ENCODE assay signal across 14 cellular contexts in genomic region chr11:72652871-72653615, GRCh38. TPM values are rescaled to one million over a fixed set of nuclear protein-coding genes. Genes with fewer than 3 reads are reported as not detected.
DNase-seq lines count a peak whose midpoint lies in the region; ATAC-seq and FAIRE-seq lines count a peak whose summit lies in the region.
"Had no signal": no experiment of that assay in that cellular context is flagged by ENCODE, and none has a peak within 500 bp of the region (broad histone marks: within the 10 kb centered on the region; RNA-seq: fewer than 3 reads in every experiment).

No MANE protein-coding gene starts in this region.

- FAIRE-seq in RCC 7860 (lab: Jason Lieb, UNC), result no peak
- FAIRE-seq: frontal cortex, GM12891 had no signal

- no peak for ATAC-seq in HG03342 (IDR thresholded peaks at IDR 0.05; ENCODE audit: unreplicated experiment)
- ATAC-seq: body of pancreas, T-cell had no signal

- H3K27ac ChIP-seq in ectodermal cell (ENCODE audit: insufficient read depth, low read depth, low read length, poor library complexity, severe bottlenecking), result peak overlapping the region; percentile 70
- no peak overlapping the region for H3K27ac ChIP-seq in Karpas-422 (ENCODE audit: low read length)
- H3K27ac ChIP-seq: body of pancreas, uterus had no signal

- H3K27me3 ChIP-seq in ectodermal cell (ENCODE audit: control insufficient read depth, insufficient read depth, low read length, poor library complexity, severe bottlenecking) (no peaks in the 10 kb centered on the region), Karpas-422 (ENCODE audit: low read length) (no peaks in the 10 kb centered on the region)
- H3K27me3 ChIP-seq: body of pancreas, uterus had no signal

- H3K9ac ChIP-seq in Karpas-422 (ENCODE audit: low read length), result no peak overlapping the region

- H3K36me3 Mint-ChIP-seq in activated CD4-positive, alpha-beta T cell treated with anti-CD3 and anti-CD28 coated beads, Interleukin-2, amount 10 ng/mL, durations not matched to agents 24 days and 14 days (ENCODE audit: low read depth), result no peaks in the 10 kb centered on the region
- H3K36me3 Mint-ChIP-seq: T-cell had no signal

- intact Hi-C loops in activated CD4-positive, alpha-beta T cell treated with anti-CD3 and anti-CD28 coated beads, Interleukin-2, amount 10 ng/mL, durations not matched to agents 24 days and 14 days (cut with micrococcal nuclease), result no loop called here

- H3K4me3 ChIP-seq in ectodermal cell (ENCODE audit: insufficient read depth, low read depth, low read length), result no peak overlapping the region
- no peak overlapping the region for H3K4me3 ChIP-seq in Karpas-422 (ENCODE audit: low read length)
- H3K4me3 ChIP-seq: body of pancreas, uterus had no signal

- 34% methylated on average over 13 of the region's 13 CpGs for WGBS in ectodermal cell, 2 experiments

- H3K79me2 ChIP-seq in Karpas-422 (ENCODE audit: low read length), result no peaks in the 10 kb centered on the region

- no peak overlapping the region for H3K4me2 ChIP-seq in Karpas-422 (ENCODE audit: low read depth, low read length, poor library complexity, severe bottlenecking)

- peaks cover 12% of the 10 kb centered on the region for H4K20me1 ChIP-seq in Karpas-422 (ENCODE audit: insufficient read depth, low read depth, low read length)

- no peak for DNase-seq in activated CD4-positive, alpha-beta T cell treated with anti-CD3 and anti-CD28 coated beads, Interleukin-2, amount 10 ng/mL, durations not matched to agents 24 days and 14 days
- DNase-seq in activated CD4-positive, alpha-beta T cell treated with anti-CD3 and anti-CD28 coated beads, Interleukin-2, amount 50 U/mL, for 1 hour, result no peak
- peak; percentile 67 for DNase-seq in NCI-H510A treated with DMSO at 0.1 percent for 48 hours (lab: John Stamatoyannopoulos, UW)
- no peak for DNase-seq in RCC 7860 (ENCODE audit: low spot score)
- no peak for DNase-seq in islet precursor cell
- no peak for DNase-seq in Karpas-422
- DNase-seq: activated CD4-positive, alpha-beta T cell treated with anti-CD3 and anti-CD28 coated beads, Interleukin-2, amount 50 U/mL, for 48 hours; T-cell; uterus had no signal

- no peaks in the 10 kb centered on the region for H3K9me3 Mint-ChIP-seq in activated CD4-positive, alpha-beta T cell treated with anti-CD3 and anti-CD28 coated beads, Interleukin-2, amount 10 ng/mL, durations not matched to agents 24 days and 14 days
- H3K9me3 Mint-ChIP-seq: T-cell had no signal

- peaks cover 5% of the 10 kb centered on the region for H3K27me3 Mint-ChIP-seq in activated CD4-positive, alpha-beta T cell treated with anti-CD3 and anti-CD28 coated beads, Interleukin-2, amount 10 ng/mL, durations not matched to agents 24 days and 14 days

- H3K27ac Mint-ChIP-seq in activated CD4-positive, alpha-beta T cell treated with anti-CD3 and anti-CD28 coated beads, Interleukin-2, amount 10 ng/mL, durations not matched to agents 24 days and 14 days, result peak overlapping the region; percentile 50
- H3K27ac Mint-ChIP-seq: T-cell had no signal

- no peaks in the 10 kb centered on the region for H3K4me1 Mint-ChIP-seq in activated CD4-positive, alpha-beta T cell treated with anti-CD3 and anti-CD28 coated beads, Interleukin-2, amount 10 ng/mL, durations not matched to agents 24 days and 14 days
- H3K4me1 Mint-ChIP-seq: T-cell had no signal

- H3K4me3 Mint-ChIP-seq in activated CD4-positive, alpha-beta T cell treated with anti-CD3 and anti-CD28 coated beads, Interleukin-2, amount 10 ng/mL, durations not matched to agents 24 days and 14 days, result no peak overlapping the region
- H3K4me3 Mint-ChIP-seq: T-cell had no signal

- no peaks in the 10 kb centered on the region for H3K9me2 ChIP-seq in Karpas-422 (replicated peaks; ENCODE audit: insufficient read depth, low read length)

- H3K36me3 ChIP-seq in ectodermal cell (ENCODE audit: control insufficient read depth, insufficient read depth, low read length) (no peaks in the 10 kb centered on the region), Karpas-422 (ENCODE audit: insufficient read depth, low read length) (no peaks in the 10 kb centered on the region)
- H3K36me3 ChIP-seq: uterus had no signal

- peaks cover 42% of the 10 kb centered on the region for H3K4me1 ChIP-seq in ectodermal cell (ENCODE audit: control insufficient read depth, insufficient read depth, low read length)
- H3K4me1 ChIP-seq in Karpas-422 (ENCODE audit: low read length), result peaks cover 8% of the 10 kb centered on the region
- H3K4me1 ChIP-seq: body of pancreas, uterus had no signal

- H2AFZ ChIP-seq in Karpas-422 (ENCODE audit: low read length), result no peak overlapping the region

- H3K9me3 ChIP-seq in ectodermal cell (ENCODE audit: control insufficient read depth, low read length) (no peaks in the 10 kb centered on the region), Karpas-422 (ENCODE audit: low read length) (no peaks in the 10 kb centered on the region)
- H3K9me3 ChIP-seq: body of pancreas, uterus had no signal

RNA-seq across cellular contexts. Expression of gene PDE2A, which starts 21.2 kb away (rescaled TPM):
- total RNA-seq in activated CD4-positive, alpha-beta T cell treated with anti-CD3 and anti-CD28 coated beads, Interleukin-2, amount 10 ng/mL, durations not matched to agents 24 days and 14 days, result 0.33 and 0.43 TPM in 2 replicates
- 23.5 TPM for polyA plus RNA-seq in ectodermal cell (2013, experiment 1 of 4)
- polyA plus RNA-seq in ectodermal cell (2013, experiment 2 of 4), result 31.7 TPM
- polyA plus RNA-seq in ectodermal cell (2013, experiment 3 of 4), result 17.9 TPM
- 15.1 TPM for polyA plus RNA-seq in ectodermal cell (2013, experiment 4 of 4)
- total RNA-seq in Karpas-422 (2014; rRNA removed; shearing (Covaris generic); ENCODE audit: low replicate concordance), result 1.8 and 10.4 TPM in 2 replicates
